Comparison of ENCODE assay signal across 17 cellular contexts in the genomic region with DNA sequence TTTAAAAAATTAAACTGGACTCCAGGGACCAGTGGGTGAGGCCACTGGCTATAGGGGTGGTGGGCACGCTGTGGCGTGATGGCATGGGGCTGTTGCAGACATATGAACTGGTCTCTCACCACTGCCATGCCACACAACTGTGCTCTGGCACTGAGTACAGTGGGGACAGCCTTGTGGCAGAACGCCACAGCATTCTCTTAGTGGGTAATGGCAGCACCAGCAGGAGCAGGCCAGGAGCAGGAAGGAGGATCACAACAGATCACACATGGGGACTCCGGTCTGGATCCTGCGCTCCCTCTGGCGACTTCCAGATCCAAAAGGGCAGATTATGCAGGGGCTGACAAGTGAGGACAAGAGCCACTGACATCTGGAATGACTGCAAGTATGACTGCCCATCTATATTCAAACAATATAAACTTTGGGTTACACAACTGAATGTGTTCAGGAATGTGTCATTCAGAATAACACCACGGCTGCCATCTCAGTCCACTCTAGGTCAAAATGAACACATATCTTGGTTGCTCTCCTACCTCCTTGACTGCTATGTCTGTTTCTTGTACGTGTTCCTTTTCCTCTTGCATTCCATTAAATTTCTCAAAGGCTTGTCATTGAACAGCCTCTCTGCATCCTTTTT.
"Had no signal": no experiment of that assay in that cellular context is flagged by ENCODE, and none has a peak within 500 bp of the region (broad histone marks: within the 10 kb centered on the region; RNA-seq: fewer than 3 reads in every experiment).

No MANE protein-coding gene starts in this region.

- ATAC-seq: activated CD8-positive, alpha-beta T cell treated with anti-CD3 and anti-CD28 coated beads for 36 hours; activated T-cell treated with anti-CD3 and anti-CD28 coated beads, Interleukin-2, amount 50 U/mL, for 72 hours; esophagus mucosa had no signal

- H3K4me3 ChIP-seq: sigmoid colon, spleen had no signal

- DNase-seq: activated CD4-positive, alpha-beta T cell treated with anti-CD3 and anti-CD28 coated beads for 4 hours; activated CD8-positive, alpha-beta memory T cell treated with anti-CD3 and anti-CD28 coated beads, Interleukin-2, amount 50 U/mL, for 48 hours; activated CD8-positive, alpha-beta T cell treated with anti-CD3 and anti-CD28 coated beads for 36 hours; activated gamma-delta T cell treated with Interleukin-2 at 50 U/mL for 16 hours; activated T-cell treated with anti-CD3 and anti-CD28 coated beads, Interleukin-2, amount 50 U/mL, for 72 hours; anterior cingulate cortex; brain microvascular endothelial cell; dermis blood vessel endothelial cell; hypothalamus; kidney; nephron progenitor cell; sigmoid colon; spleen; T-helper 2 cell had no signal

- H3K9me3 Mint-ChIP-seq: activated CD8-positive, alpha-beta T cell treated with anti-CD3 and anti-CD28 coated beads for 36 hours; nephron progenitor cell; WTC11 had no signal

- H3K4me1 Mint-ChIP-seq: nephron progenitor cell had no signal

- H3K36me3 Mint-ChIP-seq: WTC11 had no signal

- H3K27me3 Mint-ChIP-seq: activated CD8-positive, alpha-beta T cell treated with anti-CD3 and anti-CD28 coated beads for 36 hours; activated naive CD8-positive, alpha-beta T cell had no signal

- H3K4me3 Mint-ChIP-seq: activated CD8-positive, alpha-beta T cell treated with anti-CD3 and anti-CD28 coated beads for 36 hours; activated naive CD8-positive, alpha-beta T cell; activated T-cell treated with anti-CD3 and anti-CD28 coated beads, Interleukin-2, amount 50 U/mL, for 72 hours; nephron progenitor cell; WTC11 had no signal

- H3K27ac Mint-ChIP-seq: activated CD8-positive, alpha-beta T cell treated with anti-CD3 and anti-CD28 coated beads for 36 hours; activated naive CD8-positive, alpha-beta T cell; activated T-cell treated with anti-CD3 and anti-CD28 coated beads, Interleukin-2, amount 50 U/mL, for 72 hours had no signal
